14 cellular contexts compared by ENCODE assay signal in genomic region chr4:152094851-152095700, GRCh38.
A peak's percentile ranks its signal among the peaks of the same experiment; 100 is the strongest.
DNase-seq lines count a peak whose midpoint lies in the region; ATAC-seq and TF ChIP-seq lines count a peak whose summit lies in the region.
"Had no signal": no experiment of that assay in that cellular context is flagged by ENCODE, and none has a peak within 500 bp of the region (broad histone marks: within the 10 kb centered on the region; RNA-seq: fewer than 3 reads in every experiment).

No MANE protein-coding gene starts in this region.

- peak overlapping the region; percentile 58 to 100 (median 84) for H3K27ac Mint-ChIP-seq in CD8-positive, alpha-beta memory T cell
- H3K27ac Mint-ChIP-seq in T-cell = peak overlapping the region; percentile 89 to 99
- H3K27ac Mint-ChIP-seq: nephron had no signal

- ATAC-seq in IMR-90 (ENCODE audit: low read depth) (peak; percentile 73), T-cell (replicated peaks in 1 of 4) (no peak), HG02588 (IDR thresholded peaks at IDR 0.05; ENCODE audit: unreplicated experiment) (no peak), HG02884 (IDR thresholded peaks at IDR 0.05; ENCODE audit: unreplicated experiment) (no peak)

- H3K36me3 Mint-ChIP-seq in CD8-positive, alpha-beta memory T cell = peaks cover 0 to 5% (median 2%) of the 10 kb centered on the region in 3 donors
- H3K36me3 Mint-ChIP-seq in T-cell = no peaks in the 10 kb centered on the region

- H2AFZ ChIP-seq in IMR-90 (replicated peaks; ENCODE audit: low read length, poor library complexity) = no peak overlapping the region

- no peak overlapping the region for H3K4ac ChIP-seq in IMR-90 (ENCODE audit: low read depth, low read length)

- no peak overlapping the region for H3K27ac ChIP-seq in CD8-positive, alpha-beta memory T cell (ENCODE audit: low read depth, low read length)
- H3K27ac ChIP-seq in IMR-90 (ENCODE audit: insufficient read depth, low read length) = no peak overlapping the region
- H3K27ac ChIP-seq: KMS-11, RWPE1, testis had no signal

- H3K23ac ChIP-seq in IMR-90 (ENCODE audit: low read depth, low read length) = no peak overlapping the region

- no peaks in the 10 kb centered on the region for H3K79me1 ChIP-seq in IMR-90 (ENCODE audit: low read depth in 1 of 2, low read length in 2 of 2)

- peak overlapping the region in 2 of 7 donors; percentile 17 to 28 for H3K4me3 Mint-ChIP-seq in CD8-positive, alpha-beta memory T cell
- peak overlapping the region in 2 of 3 donors; percentile 34 to 58 for H3K4me3 Mint-ChIP-seq in T-cell
- H3K4me3 Mint-ChIP-seq: nephron had no signal

- H3K4me1 Mint-ChIP-seq in CD8-positive, alpha-beta memory T cell = peaks cover 66 to 80% (median 74%) of the 10 kb centered on the region in 3 donors
- peaks cover 79 to 90% (median 85%) of the 10 kb centered on the region in 3 donors for H3K4me1 Mint-ChIP-seq in T-cell

- H3K56ac ChIP-seq in IMR-90 (ENCODE audit: extremely low read depth, insufficient read depth, low read length) = no peak overlapping the region

- 49% methylated on average over 2 of the region's 8 CpGs; no CpG with 5 or more reads in 1 of the 2 experiments for WGBS in IMR-90 (ENCODE audit: extremely low coverage in 2 of 2, insufficient read length in 1 of 2), 2 experiments

- no peak for TF ChIP-seq POLR2A in IMR-90 (IDR thresholded peaks at IDR 0.05; ENCODE audit: low read depth, low read length)

- dilution Hi-C loops in IMR-90 (cut with HindIII; ENCODE audit: low sequenced_read_pairs, unreplicated experiment) = no loop called here

- no peak overlapping the region for H2BK20ac ChIP-seq in IMR-90 (ENCODE audit: low read depth, low read length)

- peak overlapping the region; percentile 23 for H2AK9ac ChIP-seq in IMR-90 (replicated peaks; ENCODE audit: low read depth, low read length, poor library complexity)

- no peaks in the 10 kb centered on the region for H4K20me1 ChIP-seq in IMR-90 (ENCODE audit: insufficient read depth, low read length)

- H3K9me3 Mint-ChIP-seq in CD8-positive, alpha-beta memory T cell = peaks cover 0 to 2% (median 0%) of the 10 kb centered on the region in 5 donors
- H3K9me3 Mint-ChIP-seq in T-cell = no peaks in the 10 kb centered on the region
- H3K9me3 Mint-ChIP-seq: nephron had no signal

- POLR2A ChIA-PET in CD8-positive, alpha-beta memory T cell (lab: Charles Lee) = no interaction called here
- POLR2A ChIA-PET in IMR-90 (lab: Charles Lee; ENCODE audit: unreplicated experiment) (no interaction called here), T-cell (lab: Charles Lee) (interaction anchor here in 1 of 2 donors (0.6 kb wide), 1 partner anchor 267 kb away, joined by 4 read pairs; no protein-coding TSS in a partner anchor)

- no peaks in the 10 kb centered on the region for H3K36me3 ChIP-seq in CD8-positive, alpha-beta memory T cell (ENCODE audit: insufficient read depth, low read length)
- no peaks in the 10 kb centered on the region for H3K36me3 ChIP-seq in IMR-90 (ENCODE audit: control insufficient read depth, insufficient read depth, low read length)

- H3K9ac ChIP-seq in IMR-90 (ENCODE audit: low read depth, low read length) = no peak overlapping the region
- H3K9ac ChIP-seq: KMS-11 had no signal

- no peak overlapping the region for H2AK5ac ChIP-seq in IMR-90 (ENCODE audit: low read depth, low read length)

- TF ChIP-seq RAD21 in IMR-90 (IDR thresholded peaks at IDR 0.05; ENCODE audit: low read length) = no peak

- no peak overlapping the region for H2BK15ac ChIP-seq in IMR-90 (ENCODE audit: low read depth, low read length)

- no peak overlapping the region for H4K91ac ChIP-seq in IMR-90 (ENCODE audit: insufficient read depth, low read depth, low read length)

- no peak overlapping the region for H2BK5ac ChIP-seq in IMR-90 (ENCODE audit: low read depth, low read length, poor library complexity, severe bottlenecking)

- intact Hi-C loops in IMR-90 (cut with micrococcal nuclease) = no loop called here

- no peak for TF ChIP-seq CTCF in IMR-90 (conservative IDR thresholded peaks at IDR 0.05; ENCODE audit: low read depth, low read length)

- BruUV-seq in IMR-90 (replicated peaks; lab: Mats Ljungman, UMichigan) = no TSS peak

- no peak overlapping the region for H3K4me3 ChIP-seq in CD8-positive, alpha-beta memory T cell (ENCODE audit: low read length)
- no peak overlapping the region for H3K4me3 ChIP-seq in IMR-90 (ENCODE audit: insufficient read depth, low read depth, low read length)
- H3K4me3 ChIP-seq: testis had no signal

- no peaks in the 10 kb centered on the region for H3K27me3 Mint-ChIP-seq in CD8-positive, alpha-beta memory T cell
- no peaks in the 10 kb centered on the region for H3K27me3 Mint-ChIP-seq in T-cell

- no peak for DNase-seq in CD8-positive, alpha-beta memory T cell
- DNase-seq in IMR-90 = peak; percentile 67
- DNase-seq in T-cell = no peak
- DNase-seq in iris pigment epithelial cell (ENCODE audit: low read depth) = peak; percentile 21
- DNase-seq in amniotic stem cell (lab: John Stamatoyannopoulos, UW) = no peak
- no peak for DNase-seq in NCI-H446 (lab: John Stamatoyannopoulos, UW)
- DNase-seq: activated CD4-positive, alpha-beta T cell treated with anti-CD3 and anti-CD28 coated beads for 48 hours; stimulated activated CD4-positive, alpha-beta T cell treated with anti-CD3 and anti-CD28 coated beads, Interleukin-2, amount 100 ng/mL, for 24 hours; testis had no signal

- no peak overlapping the region for H3K14ac ChIP-seq in IMR-90 (replicated peaks; ENCODE audit: low read depth, low read length)

- H3K9me3 ChIP-seq in CD8-positive, alpha-beta memory T cell (ENCODE audit: low read length) = no peaks in the 10 kb centered on the region
- H3K9me3 ChIP-seq in IMR-90 (ENCODE audit: control insufficient read depth, insufficient read depth, low read length) = no peaks in the 10 kb centered on the region
- H3K9me3 ChIP-seq: testis had no signal

- H3K9me1 ChIP-seq in IMR-90 (ENCODE audit: insufficient read depth, low read length) = no peaks in the 10 kb centered on the region

- H2BK120ac ChIP-seq in IMR-90 (ENCODE audit: low read depth, low read length) = no peak overlapping the region

- no peak overlapping the region for H4K5ac ChIP-seq in IMR-90 (ENCODE audit: low read depth, low read length)

- in situ Hi-C loops in IMR-90 (cut with MboI; ENCODE audit: low sequenced_read_pairs) = no loop called here

- H3K4me2 ChIP-seq in IMR-90 (ENCODE audit: low read depth, low read length) = no peak overlapping the region
- H3K4me2 ChIP-seq: KMS-11 had no signal

- H3K27me3 ChIP-seq in CD8-positive, alpha-beta memory T cell (ENCODE audit: insufficient read depth, low read length, poor library complexity, severe bottlenecking) = no peaks in the 10 kb centered on the region
- peaks cover 9% of the 10 kb centered on the region; the same call in 1 of the 2 replicates for H3K27me3 ChIP-seq in IMR-90 (ENCODE audit: control insufficient read depth, insufficient read depth, low read length)
- H3K27me3 ChIP-seq: testis had no signal

- CTCF ChIA-PET in CD8-positive, alpha-beta memory T cell (lab: Charles Lee) = no interaction called here
- CTCF ChIA-PET in IMR-90 (lab: Yijun Ruan, JAX) (no interaction called here), T-cell (lab: Charles Lee) (no interaction called here)

- no peak overlapping the region for H4K8ac ChIP-seq in IMR-90 (ENCODE audit: low read depth in 2 of 2, low read length in 2 of 2)

- no peak overlapping the region for H3K18ac ChIP-seq in IMR-90 (ENCODE audit: low read depth, low read length)

- peaks cover 75% of the 10 kb centered on the region for H3K4me1 ChIP-seq in CD8-positive, alpha-beta memory T cell (ENCODE audit: insufficient read depth, low read length)
- no peaks in the 10 kb centered on the region; the same call in 1 of the 2 replicates for H3K4me1 ChIP-seq in IMR-90 (ENCODE audit: control insufficient read depth, insufficient read depth, low read length)
- H3K4me1 ChIP-seq: testis had no signal

TF ChIP-seq in IMR-90, 13 proteins besides CTCF, POLR2A, EP300 and RAD21:
- TF ChIP-seq CEBPB (IDR thresholded peaks at IDR 0.05; ENCODE audit: low read depth, low read length) (peak; percentile 35; the same call in 1 of the 2 replicates), NFE2L2 (IDR thresholded peaks at IDR 0.05; ENCODE audit: low read depth, low read length) (no peak), ELK1 (IDR thresholded peaks at IDR 0.05; ENCODE audit: borderline replicate concordance, low read depth, low read length) (no peak), USF2 (IDR thresholded peaks at IDR 0.05; ENCODE audit: low read depth, low read length) (no peak), SMC3 (IDR thresholded peaks at IDR 0.05; ENCODE audit: low read depth, low read length) (no peak), RCOR1 (IDR thresholded peaks at IDR 0.05; ENCODE audit: insufficient replicate concordance, low read length) (no peak), FOS (IDR thresholded peaks at IDR 0.05; ENCODE audit: low read depth, low read length) (no peak)

Comparison
In these comparisons a context has a peak if more than half of its experiments do, and no peak if none do; other contexts are left out.
1. DNase-seq: peak in IMR-90 (single experiment) and iris pigment epithelial cell (single experiment); none in CD8-positive, alpha-beta memory T cell (0 of 5), T-cell (0 of 34), amniotic stem cell (single experiment) and NCI-H446 (0 of 2).